In the genomic region with DNA sequence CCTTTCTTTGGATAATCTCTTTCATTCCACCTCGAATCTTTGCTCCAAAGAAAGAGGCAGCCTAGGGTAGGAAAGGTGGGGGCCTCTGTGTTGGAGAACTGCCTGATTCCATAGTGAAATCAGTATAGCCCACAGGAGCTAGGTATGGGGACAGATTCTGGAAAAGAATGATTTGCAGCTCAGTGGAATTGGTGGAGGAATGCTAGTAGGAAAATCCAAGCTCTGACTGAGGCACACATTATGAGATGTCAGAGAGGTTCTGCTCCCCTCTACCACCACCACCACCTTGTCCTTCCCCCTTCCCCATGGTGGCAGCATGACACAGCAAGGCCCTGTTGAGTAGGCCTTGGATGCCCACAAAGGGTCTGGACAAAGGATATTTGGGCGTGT, we compare ENCODE assay signal across 9 cellular contexts. TPM values are rescaled to one million over a fixed set of nuclear protein-coding genes. Genes with fewer than 3 reads are reported as not detected.
A peak's percentile ranks its signal among the peaks of the same experiment; 100 is the strongest.
DNase-seq lines count a peak whose midpoint lies in the region; ATAC-seq and TF ChIP-seq lines count a peak whose summit lies in the region.
"Had no signal": no experiment of that assay in that cellular context is flagged by ENCODE, and none has a peak within 500 bp of the region (broad histone marks: within the 10 kb centered on the region; RNA-seq: fewer than 3 reads in every experiment).

No MANE protein-coding gene starts in this region.

- no peaks in the 10 kb centered on the region for H3K9me3 ChIP-seq in A673 (ENCODE audit: low read depth, low read length, poor library complexity, severe bottlenecking)
- H3K9me3 ChIP-seq in iPS DF 6.9 (ENCODE audit: control insufficient read depth, insufficient read depth, low read length): no peaks in the 10 kb centered on the region

- H3K27me3 ChIP-seq in A673 (replicated peaks; ENCODE audit: insufficient read depth, low read depth, low read length, poor library complexity) (no peaks in the 10 kb centered on the region), iPS DF 6.9 (ENCODE audit: control insufficient read depth, insufficient read depth, low read length) (no peaks in the 10 kb centered on the region)

- peak overlapping the region; percentile 95 for H3K27ac ChIP-seq in A673 (ENCODE audit: low read depth, low read length, poor library complexity, severe bottlenecking)
- no peak overlapping the region for H3K27ac ChIP-seq in iPS DF 6.9 (ENCODE audit: low read length)

- H3K36me3 ChIP-seq in A673 (ENCODE audit: insufficient read depth, low read length, poor library complexity, severe bottlenecking) (peaks cover 19% of the 10 kb centered on the region), iPS DF 6.9 (ENCODE audit: control insufficient read depth, insufficient read depth, low read length) (peaks cover 4% of the 10 kb centered on the region; the same call in 1 of the 2 replicates)

- BruUV-seq in A673 (replicated peaks; lab: Mats Ljungman, UMichigan): no TSS peak

- ATAC-seq in SK-N-SH treated with all-trans-retinoic acid at 6 μM for 48 hours (peak; percentile 6), GM21786 (IDR thresholded peaks at IDR 0.05; ENCODE audit: unreplicated experiment) (no peak), HG02610 (IDR thresholded peaks at IDR 0.05; ENCODE audit: unreplicated experiment) (no peak), HG02884 (IDR thresholded peaks at IDR 0.05; ENCODE audit: unreplicated experiment) (no peak)

- peak overlapping the region; percentile 99 for H3K4me3 ChIP-seq in A673 (ENCODE audit: low read depth, low read length, poor library complexity, severe bottlenecking)
- H3K4me3 ChIP-seq in GM12865 (ENCODE audit: low read depth, low read length): peak overlapping the region; percentile 92; the same call in 1 of the 2 replicates
- H3K4me3 ChIP-seq in iPS DF 6.9 (ENCODE audit: low read length): peak overlapping the region; percentile 5; the same call in 1 of the 2 replicates

- no peak for TF ChIP-seq CTCF in A673 (conservative IDR thresholded peaks at IDR 0.05; ENCODE audit: low read depth, low read length)
- no peak for TF ChIP-seq CTCF in GM12865 (IDR thresholded peaks at IDR 0.05; ENCODE audit: insufficient read depth, low read depth, low read length, missing control alignments)

- no CpG with 5 or more reads among the region's 2 CpGs for WGBS in iPS DF 6.9 (ENCODE audit: insufficient coverage, insufficient read length)

- peaks cover 24% of the 10 kb centered on the region for H3K4me1 ChIP-seq in A673 (ENCODE audit: insufficient read depth, low read length, poor library complexity, severe bottlenecking)
- H3K4me1 ChIP-seq in iPS DF 6.9 (ENCODE audit: control insufficient read depth, insufficient read depth, low read length): peaks cover 1% of the 10 kb centered on the region; the same call in 1 of the 2 replicates

- intact Hi-C loops in A673 (cut with micrococcal nuclease; ENCODE audit: unreplicated experiment): no loop called here

- CTCF ChIA-PET in A673 (lab: Charles Lee): interaction anchor here (1.5 kb wide), 1 partner anchor 39 kb away, joined by 5 read pairs; no protein-coding TSS in a partner anchor

- POLR2A ChIA-PET in A673 (lab: Charles Lee; ENCODE audit: low non-redundant PET): no interaction called here

- DNase-seq in A673 (ENCODE audit: low spot score) (peak; percentile 67), GM12865 (ENCODE audit: low read depth) (no peak), iPS DF 6.9 (ENCODE audit: low read depth, low spot score) (no peak), 8988T (no peak)

TF ChIP-seq in SK-N-SH treated with all-trans-retinoic acid at 6 μM for 48 hours, 23 proteins besides CTCF, POLR2A, EP300 and RAD21:
- TF ChIP-seq ZNF70 (CRISPR knock-in tag; IDR thresholded peaks at IDR 0.05) (no peak), ZNF8 (CRISPR knock-in tag; IDR thresholded peaks at IDR 0.05) (no peak), ZNF565 (CRISPR knock-in tag; conservative IDR thresholded peaks at IDR 0.05; ENCODE audit: low read depth) (no peak), RARB (CRISPR knock-in tag; IDR thresholded peaks at IDR 0.05) (no peak), ESRRG (CRISPR knock-in tag; IDR thresholded peaks at IDR 0.05) (no peak), CSDC2 (CRISPR knock-in tag; IDR thresholded peaks at IDR 0.05) (no peak), ARNTL (CRISPR knock-in tag; IDR thresholded peaks at IDR 0.05; ENCODE audit: borderline replicate concordance, low read depth) (no peak)
- TF ChIP-seq, protein P1, sequence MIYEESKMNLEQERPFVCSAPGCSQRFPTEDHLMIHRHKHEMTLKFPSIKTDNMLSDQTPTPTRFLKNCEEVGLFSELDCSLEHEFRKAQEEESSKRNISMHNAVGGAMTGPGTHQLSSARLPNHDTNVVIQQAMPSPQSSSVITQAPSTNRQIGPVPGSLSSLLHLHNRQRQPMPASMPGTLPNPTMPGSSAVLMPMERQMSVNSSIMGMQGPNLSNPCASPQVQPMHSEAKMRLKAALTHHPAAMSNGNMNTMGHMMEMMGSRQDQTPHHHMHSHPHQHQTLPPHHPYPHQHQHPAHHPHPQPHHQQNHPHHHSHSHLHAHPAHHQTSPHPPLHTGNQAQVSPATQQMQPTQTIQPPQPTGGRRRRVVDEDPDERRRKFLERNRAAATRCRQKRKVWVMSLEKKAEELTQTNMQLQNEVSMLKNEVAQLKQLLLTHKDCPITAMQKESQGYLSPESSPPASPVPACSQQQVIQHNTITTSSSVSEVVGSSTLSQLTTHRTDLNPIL (CRISPR knock-in tag; IDR thresholded peaks at IDR 0.05; ENCODE audit: low read depth): no peak

RNA-seq across cellular contexts. Expression of a gene that starts 0.8 kb away (rescaled TPM):
- total RNA-seq in A673 (2021): 91.9 and 108 TPM in 2 replicates

RNA-seq across cellular contexts. Expression of a gene that starts 1.6 kb away (rescaled TPM):
- 57.5 and 63.8 TPM in 2 replicates for total RNA-seq in A673 (2021)

RNA-seq across cellular contexts. Expression of a gene that starts 9.6 kb away (rescaled TPM):
- 11.1 and 12.5 TPM in 2 replicates for total RNA-seq in A673 (2021)

RNA-seq across cellular contexts. Expression of a gene that starts 13.5 kb away (rescaled TPM):
- 2.9 and 3.9 TPM in 2 replicates for total RNA-seq in A673 (2021)

RNA-seq across cellular contexts. Expression of a gene that starts 24.6 kb away (rescaled TPM):
- 1.5 and 3.5 TPM in 2 replicates for total RNA-seq in A673 (2021)
- total RNA-seq: glomerular endothelial cell had no signal

Comparison
In these comparisons a context has a peak if more than half of its experiments do, and no peak if none do; other contexts are left out.
1. H3K4me3 ChIP-seq: peak in every context shown above with its lines; median percentile 99 in A673; 92 in GM12865; 5 in iPS DF 6.9.